ENCODE assay signal across 8 cellular contexts in the genomic region with DNA sequence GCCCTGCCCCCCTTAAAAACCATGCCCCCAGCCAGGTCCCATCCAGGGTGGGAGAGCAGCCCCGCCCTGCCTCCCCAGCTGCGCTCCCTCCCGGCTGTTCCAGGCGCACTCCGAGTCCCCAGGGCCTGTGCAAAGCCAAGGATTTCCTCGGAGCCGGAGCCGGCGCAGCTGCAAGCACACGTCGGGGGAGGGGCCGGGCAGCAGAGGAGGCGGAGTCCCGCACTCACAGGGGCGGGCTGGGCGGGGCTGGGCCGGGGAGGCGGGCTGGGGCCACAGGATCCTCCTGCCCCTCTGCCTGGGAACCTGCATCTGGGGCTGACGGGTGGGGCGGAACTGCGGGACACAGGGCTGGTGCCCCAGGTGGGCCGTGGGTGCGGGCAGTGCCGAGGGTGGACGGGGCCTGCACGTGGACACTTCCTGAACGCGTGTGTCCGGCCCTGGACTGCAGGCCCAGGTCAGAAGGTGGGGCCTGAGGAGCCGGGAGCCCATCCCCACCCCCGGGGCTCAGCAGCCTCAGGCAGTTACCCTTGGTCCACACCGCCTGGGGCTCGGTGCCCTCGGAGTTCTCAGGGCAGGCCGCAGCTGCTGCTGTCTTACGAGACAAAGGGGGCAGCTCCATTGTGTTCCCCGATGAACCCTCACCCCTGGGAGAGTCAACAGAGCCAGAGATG. TPM values are rescaled to one million over a fixed set of nuclear protein-coding genes. Genes with fewer than 3 reads are reported as not detected.
DNase-seq lines count a peak whose midpoint lies in the region; TF ChIP-seq lines count a peak whose summit lies in the region.

No MANE protein-coding gene starts in this region.

- TF ChIP-seq CTCF in NB4 (IDR thresholded peaks at IDR 0.05; ENCODE audit: low read depth, low read length) (no peak), nephron progenitor cell (IDR thresholded peaks at IDR 0.05) (no peak), chondrocyte (IDR thresholded peaks at IDR 0.05) (no peak)

- H3K27ac Mint-ChIP-seq in nephron progenitor cell (no peak overlapping the region), chondrocyte (ENCODE audit: unreplicated experiment) (no peak overlapping the region)

- H3K9me3 Mint-ChIP-seq in nephron progenitor cell (no peaks in the 10 kb centered on the region), chondrocyte (ENCODE audit: low read depth) (no peaks in the 10 kb centered on the region)

- DNase-seq in DMS 273 treated with DMSO at 0.1 percent for 48 hours (lab: John Stamatoyannopoulos, UW) (peak; percentile 30), NB4 (ENCODE audit: low read depth) (peak; percentile 17), dermis blood vessel endothelial cell (peak; percentile 64), nephron progenitor cell (peak; percentile 83), chondrocyte (ENCODE audit: low spot score) (no peak), DMS79 treated with DMSO at 0.1 percent for 48 hours (lab: John Stamatoyannopoulos, UW) (no peak), erythroblast (lab: John Stamatoyannopoulos, UW) (no peak)
- no peak for DNase-seq in activated effector memory CD4-positive, alpha-beta T cell treated with Interleukin-2 at 50 U/mL for 16 hours

- no peak overlapping the region for H3K4me3 ChIP-seq in NB4 (ENCODE audit: low read depth, low read length)

- H3K4me1 Mint-ChIP-seq in nephron progenitor cell, result peaks cover 18% of the 10 kb centered on the region
- H3K4me1 Mint-ChIP-seq in chondrocyte (ENCODE audit: low read depth), result no peaks in the 10 kb centered on the region

- no peak overlapping the region for H3K4me3 Mint-ChIP-seq in nephron progenitor cell
- no peak overlapping the region for H3K4me3 Mint-ChIP-seq in chondrocyte (ENCODE audit: unreplicated experiment)

- no peak for TF ChIP-seq POLR2A in NB4 (IDR thresholded peaks at IDR 0.05; ENCODE audit: extremely low read depth, insufficient read length)
- TF ChIP-seq POLR2A in erythroblast (IDR thresholded peaks at IDR 0.05; ENCODE audit: low read length), result no peak

- H3K27me3 Mint-ChIP-seq in nephron progenitor cell (ENCODE audit: low read depth, poor library complexity) (no peaks in the 10 kb centered on the region), chondrocyte (ENCODE audit: low read depth) (no peaks in the 10 kb centered on the region)

- no peaks in the 10 kb centered on the region for H3K36me3 Mint-ChIP-seq in nephron progenitor cell (ENCODE audit: low read depth)
- no peaks in the 10 kb centered on the region for H3K36me3 Mint-ChIP-seq in chondrocyte (ENCODE audit: low read depth)

RNA-seq across cellular contexts. Expression of gene SSTR5, which starts 24.0 kb away (rescaled TPM):
- total RNA-seq in dermis blood vessel endothelial cell (0.17 and 1.1 TPM in 2 replicates), chondrocyte (not detected in 3 replicates)

RNA-seq across cellular contexts. Expression of gene C1QTNF8, which starts 47.5 kb away (rescaled TPM):
- total RNA-seq in dermis blood vessel endothelial cell, result not detected in 2 replicates
- not detected in 3 replicates for total RNA-seq in chondrocyte

Comparison
In these comparisons a context has a peak if more than half of its experiments do, and no peak if none do; other contexts are left out.
1. DNase-seq: peak in DMS 273 treated with DMSO at 0.1 percent for 48 hours (single experiment), NB4 (single experiment), dermis blood vessel endothelial cell (single experiment) and nephron progenitor cell (single experiment); none in activated effector memory CD4-positive, alpha-beta T cell treated with Interleukin-2 at 50 U/mL for 16 hours (single experiment), chondrocyte (single experiment), DMS79 treated with DMSO at 0.1 percent for 48 hours (single experiment) and erythroblast (0 of 2).